In genomic region chr9:95793924-95794828, GRCh38 we compare ENCODE assay signal across 14 cellular contexts.
A peak's percentile ranks its signal among the peaks of the same experiment; 100 is the strongest.
DNase-seq lines count a peak whose midpoint lies in the region; ATAC-seq and TF ChIP-seq lines count a peak whose summit lies in the region.
"Had no signal": no experiment of that assay in that cellular context is flagged by ENCODE, and none has a peak within 500 bp of the region (broad histone marks: within the 10 kb centered on the region; RNA-seq: fewer than 3 reads in every experiment).

No MANE protein-coding gene starts in this region.

- no peaks in the 10 kb centered on the region for H4K20me1 ChIP-seq in osteoblast (ENCODE audit: insufficient read depth, low read length)
- no peaks in the 10 kb centered on the region for H4K20me1 ChIP-seq in neural progenitor cell (ENCODE audit: low read depth)

- peak; percentile 96 for DNase-seq in BJ (ENCODE audit: low read depth)
- peak; percentile 85 for DNase-seq in RPMI7951 (ENCODE audit: low read depth)
- DNase-seq in fibroblast of mammary gland (ENCODE audit: low read depth), result peak; percentile 96
- no peak for DNase-seq in osteoblast (ENCODE audit: insufficient read length, low spot score, missing footprints)
- no peak for DNase-seq in HUDEP-2 (lab: John Stamatoyannopoulos, UW; ENCODE audit: unreplicated experiment in 76 of 76)
- DNase-seq in GF-D8 (lab: John Stamatoyannopoulos, UW), result no peak
- no peak for DNase-seq in neural progenitor cell (ENCODE audit: low spot score)
- DNase-seq: activated CD4-positive, CD25-positive, alpha-beta regulatory T cell; Calu3; immature natural killer cell; NCI-H1048 had no signal

- H3K27me3 ChIP-seq in BJ (ENCODE audit: control insufficient read depth, insufficient read depth, low read length), result peaks cover 17% of the 10 kb centered on the region
- H3K27me3 ChIP-seq in osteoblast (ENCODE audit: insufficient read depth, low read length), result peaks cover 39% of the 10 kb centered on the region
- H3K27me3 ChIP-seq in neural progenitor cell, result no peaks in the 10 kb centered on the region

- H3K9me3 ChIP-seq in osteoblast (ENCODE audit: low read depth, low read length) (no peaks in the 10 kb centered on the region), neural progenitor cell (ENCODE audit: low read depth) (no peaks in the 10 kb centered on the region)

- H2AFZ ChIP-seq in osteoblast (ENCODE audit: low read length) (no peak overlapping the region), neural progenitor cell (replicated peaks) (no peak overlapping the region)

- H3F3A ChIP-seq in neural progenitor cell (ENCODE audit: low read depth), result no peaks in the 10 kb centered on the region

- H3K9me3 Mint-ChIP-seq in neural progenitor cell, result no peaks in the 10 kb centered on the region
- H3K9me3 Mint-ChIP-seq: activated T-helper 17 cell treated with anti-CD3 and anti-CD28 coated beads, Interleukin-2, amount 50 U/mL, for 72 hours had no signal

- H3K4me3 ChIP-seq in BJ (ENCODE audit: low read depth, low read length) (no peak overlapping the region), fibroblast of mammary gland (ENCODE audit: control insufficient read depth, low read depth, low read length) (no peak overlapping the region), osteoblast (ENCODE audit: insufficient read depth, low read length) (no peak overlapping the region), neural progenitor cell (no peak overlapping the region)

- no peak overlapping the region for H3K27ac Mint-ChIP-seq in neural progenitor cell
- H3K27ac Mint-ChIP-seq: activated T-helper 17 cell treated with anti-CD3 and anti-CD28 coated beads, Interleukin-2, amount 50 U/mL, for 72 hours; immature natural killer cell; progenitor cell of endocrine pancreas had no signal

- H3K9ac ChIP-seq in neural progenitor cell, result no peak overlapping the region

- H3K27ac ChIP-seq in osteoblast (ENCODE audit: low read depth, low read length), result peak overlapping the region; percentile 36
- H3K27ac ChIP-seq in neural progenitor cell, result no peak overlapping the region

- H3K36me3 ChIP-seq in BJ (ENCODE audit: control insufficient read depth, insufficient read depth, low read length) (no peaks in the 10 kb centered on the region), osteoblast (ENCODE audit: insufficient read depth, low read length) (no peaks in the 10 kb centered on the region), neural progenitor cell (no peaks in the 10 kb centered on the region)

- TF ChIP-seq CTCF in BJ (IDR thresholded peaks at IDR 0.05; ENCODE audit: insufficient read depth, low read depth, low read length), result no peak
- TF ChIP-seq CTCF in fibroblast of mammary gland (conservative IDR thresholded peaks at IDR 0.05; ENCODE audit: control insufficient read depth, insufficient read depth, low read depth, low read length), result no peak
- TF ChIP-seq CTCF in osteoblast (IDR thresholded peaks at IDR 0.05; ENCODE audit: extremely low read depth, low read depth, low read length), result no peak
- no peak for TF ChIP-seq CTCF in neural progenitor cell (IDR thresholded peaks at IDR 0.05)

- H3K27me3 Mint-ChIP-seq in neural progenitor cell (ENCODE audit: insufficient read depth, low read depth), result no peaks in the 10 kb centered on the region
- H3K27me3 Mint-ChIP-seq: progenitor cell of endocrine pancreas had no signal

- POLR2A ChIA-PET in BJ (lab: Charles Lee), result no interaction called here

- peaks cover 14% of the 10 kb centered on the region for H3K4me1 ChIP-seq in osteoblast (ENCODE audit: insufficient read depth, low read length)
- no peaks in the 10 kb centered on the region for H3K4me1 ChIP-seq in neural progenitor cell

- no peak overlapping the region for H3K4me3 Mint-ChIP-seq in neural progenitor cell
- H3K4me3 Mint-ChIP-seq: activated T-helper 17 cell treated with anti-CD3 and anti-CD28 coated beads, Interleukin-2, amount 50 U/mL, for 72 hours; immature natural killer cell had no signal

- H3K36me3 Mint-ChIP-seq in neural progenitor cell, result no peaks in the 10 kb centered on the region

- no peaks in the 10 kb centered on the region for H3K79me2 ChIP-seq in osteoblast (ENCODE audit: insufficient read depth, low read length)
- H3K79me2 ChIP-seq in neural progenitor cell (ENCODE audit: low read depth), result no peaks in the 10 kb centered on the region

- CTCF ChIA-PET in BJ (lab: Yijun Ruan, JAX), result interaction anchor here (1.3 to 1.7 kb wide), 2 partner anchors 10 to 20 kb away, joined by 3 to 6 read pairs; no protein-coding TSS in a partner anchor

- no peak for ATAC-seq in GM21367 (IDR thresholded peaks at IDR 0.05; ENCODE audit: unreplicated experiment)
- ATAC-seq: activated T-helper 17 cell treated with anti-CD3 and anti-CD28 coated beads, Interleukin-2, amount 50 U/mL, for 72 hours had no signal

- H3K4me1 Mint-ChIP-seq in neural progenitor cell, result no peaks in the 10 kb centered on the region
- H3K4me1 Mint-ChIP-seq: activated T-helper 17 cell treated with anti-CD3 and anti-CD28 coated beads, Interleukin-2, amount 50 U/mL, for 72 hours had no signal

- peak overlapping the region; percentile 22 for H3K4me2 ChIP-seq in osteoblast (ENCODE audit: insufficient read depth, low read length)
- H3K4me2 ChIP-seq in neural progenitor cell, result no peak overlapping the region

Comparison
In these comparisons a context has a peak if more than half of its experiments do, and no peak if none do; other contexts are left out.
1. DNase-seq: peak in BJ (single experiment), RPMI7951 (single experiment) and fibroblast of mammary gland (single experiment); none in osteoblast (single experiment), HUDEP-2 (0 of 76), GF-D8 (single experiment) and neural progenitor cell (single experiment).